In genomic region chr21:25503981-25504380, GRCh38 we compare ENCODE assay signal across 20 cellular contexts.
"Had no signal": no experiment of that assay in that cellular context is flagged by ENCODE, and none has a peak within 500 bp of the region (broad histone marks: within the 10 kb centered on the region; RNA-seq: fewer than 3 reads in every experiment).

No MANE protein-coding gene starts in this region.

- ATAC-seq: left lung had no signal

- H3K27ac Mint-ChIP-seq: mesothelial cell of epicardium, nephron progenitor cell had no signal

- H3K36me3 Mint-ChIP-seq: mesothelial cell of epicardium had no signal

- H3K4me1 Mint-ChIP-seq: mesothelial cell of epicardium had no signal

- DNase-seq: activated CD4-positive, alpha-beta T cell treated with anti-CD3 and anti-CD28 coated beads for 1 hour; activated CD8-positive, alpha-beta memory T cell treated with anti-CD3 and anti-CD28 coated beads for 24 hours; activated CD8-positive, alpha-beta memory T cell treated with anti-CD3 and anti-CD28 coated beads, Interleukin-2, amount 50 U/mL, for 48 hours; activated effector memory CD4-positive, alpha-beta T cell treated with Interleukin-2 at 50 U/mL for 16 hours; aorta; brain microvascular endothelial cell; central memory CD4-positive, alpha-beta T cell; colonic mucosa; erythroblast; kidney; left lung; nephron progenitor cell; occipital lobe; posterior cingulate gyrus; Right ventricle myocardium superior; stimulated activated CD4-positive, alpha-beta T cell treated with anti-CD3 and anti-CD28 coated beads, Interleukin-2, amount 100 ng/mL, for 24 hours; SW 1271; upper lobe of left lung; WERI-Rb-1 had no signal

- H3K9me3 Mint-ChIP-seq: mesothelial cell of epicardium, nephron progenitor cell had no signal

- H3K4me3 Mint-ChIP-seq: mesothelial cell of epicardium, nephron progenitor cell had no signal
